1 cellular context compared by ENCODE assay signal in the genomic region with DNA sequence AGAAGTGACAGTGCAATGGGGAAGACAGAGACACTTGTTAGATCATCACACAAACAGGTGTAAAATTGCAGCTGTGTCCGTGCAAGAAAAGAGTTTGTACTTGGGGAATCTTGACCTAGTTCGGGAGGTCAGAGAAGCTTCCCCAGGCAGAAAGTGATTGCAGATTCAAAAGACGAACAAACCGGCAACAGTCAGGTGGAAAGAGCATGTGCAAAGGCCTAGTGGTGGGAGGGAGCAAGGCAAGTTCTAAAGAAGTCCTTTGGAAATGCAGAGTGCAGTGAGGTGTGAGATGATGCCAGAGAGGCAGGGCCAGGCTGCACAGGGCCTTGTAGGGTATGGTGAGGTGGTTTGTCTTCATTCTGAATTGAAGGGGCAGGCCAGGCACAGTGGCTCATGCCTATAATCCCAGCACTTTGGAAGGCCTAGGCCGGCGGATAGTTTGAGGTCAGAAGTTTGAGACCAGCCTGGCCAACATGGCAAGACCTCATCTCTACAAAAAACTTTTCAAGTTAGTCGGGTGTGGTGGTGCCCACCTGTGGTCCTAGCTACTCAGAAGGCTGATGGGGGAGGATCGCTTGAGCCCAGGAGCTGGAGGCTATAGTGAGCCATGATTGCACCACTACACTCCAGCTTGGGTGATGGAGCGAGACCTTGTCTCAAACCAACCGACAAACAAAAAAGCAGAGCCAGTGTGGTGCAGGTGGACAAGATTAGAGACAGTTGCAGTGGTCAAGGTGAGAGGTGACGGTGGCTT.
TF ChIP-seq lines count a peak whose summit lies in the region.

No MANE protein-coding gene starts in this region.

TF ChIP-seq in GM23338, 12 proteins besides CTCF, POLR2A, EP300 and RAD21 (continued from another document):
- TF ChIP-seq, protein P1, sequence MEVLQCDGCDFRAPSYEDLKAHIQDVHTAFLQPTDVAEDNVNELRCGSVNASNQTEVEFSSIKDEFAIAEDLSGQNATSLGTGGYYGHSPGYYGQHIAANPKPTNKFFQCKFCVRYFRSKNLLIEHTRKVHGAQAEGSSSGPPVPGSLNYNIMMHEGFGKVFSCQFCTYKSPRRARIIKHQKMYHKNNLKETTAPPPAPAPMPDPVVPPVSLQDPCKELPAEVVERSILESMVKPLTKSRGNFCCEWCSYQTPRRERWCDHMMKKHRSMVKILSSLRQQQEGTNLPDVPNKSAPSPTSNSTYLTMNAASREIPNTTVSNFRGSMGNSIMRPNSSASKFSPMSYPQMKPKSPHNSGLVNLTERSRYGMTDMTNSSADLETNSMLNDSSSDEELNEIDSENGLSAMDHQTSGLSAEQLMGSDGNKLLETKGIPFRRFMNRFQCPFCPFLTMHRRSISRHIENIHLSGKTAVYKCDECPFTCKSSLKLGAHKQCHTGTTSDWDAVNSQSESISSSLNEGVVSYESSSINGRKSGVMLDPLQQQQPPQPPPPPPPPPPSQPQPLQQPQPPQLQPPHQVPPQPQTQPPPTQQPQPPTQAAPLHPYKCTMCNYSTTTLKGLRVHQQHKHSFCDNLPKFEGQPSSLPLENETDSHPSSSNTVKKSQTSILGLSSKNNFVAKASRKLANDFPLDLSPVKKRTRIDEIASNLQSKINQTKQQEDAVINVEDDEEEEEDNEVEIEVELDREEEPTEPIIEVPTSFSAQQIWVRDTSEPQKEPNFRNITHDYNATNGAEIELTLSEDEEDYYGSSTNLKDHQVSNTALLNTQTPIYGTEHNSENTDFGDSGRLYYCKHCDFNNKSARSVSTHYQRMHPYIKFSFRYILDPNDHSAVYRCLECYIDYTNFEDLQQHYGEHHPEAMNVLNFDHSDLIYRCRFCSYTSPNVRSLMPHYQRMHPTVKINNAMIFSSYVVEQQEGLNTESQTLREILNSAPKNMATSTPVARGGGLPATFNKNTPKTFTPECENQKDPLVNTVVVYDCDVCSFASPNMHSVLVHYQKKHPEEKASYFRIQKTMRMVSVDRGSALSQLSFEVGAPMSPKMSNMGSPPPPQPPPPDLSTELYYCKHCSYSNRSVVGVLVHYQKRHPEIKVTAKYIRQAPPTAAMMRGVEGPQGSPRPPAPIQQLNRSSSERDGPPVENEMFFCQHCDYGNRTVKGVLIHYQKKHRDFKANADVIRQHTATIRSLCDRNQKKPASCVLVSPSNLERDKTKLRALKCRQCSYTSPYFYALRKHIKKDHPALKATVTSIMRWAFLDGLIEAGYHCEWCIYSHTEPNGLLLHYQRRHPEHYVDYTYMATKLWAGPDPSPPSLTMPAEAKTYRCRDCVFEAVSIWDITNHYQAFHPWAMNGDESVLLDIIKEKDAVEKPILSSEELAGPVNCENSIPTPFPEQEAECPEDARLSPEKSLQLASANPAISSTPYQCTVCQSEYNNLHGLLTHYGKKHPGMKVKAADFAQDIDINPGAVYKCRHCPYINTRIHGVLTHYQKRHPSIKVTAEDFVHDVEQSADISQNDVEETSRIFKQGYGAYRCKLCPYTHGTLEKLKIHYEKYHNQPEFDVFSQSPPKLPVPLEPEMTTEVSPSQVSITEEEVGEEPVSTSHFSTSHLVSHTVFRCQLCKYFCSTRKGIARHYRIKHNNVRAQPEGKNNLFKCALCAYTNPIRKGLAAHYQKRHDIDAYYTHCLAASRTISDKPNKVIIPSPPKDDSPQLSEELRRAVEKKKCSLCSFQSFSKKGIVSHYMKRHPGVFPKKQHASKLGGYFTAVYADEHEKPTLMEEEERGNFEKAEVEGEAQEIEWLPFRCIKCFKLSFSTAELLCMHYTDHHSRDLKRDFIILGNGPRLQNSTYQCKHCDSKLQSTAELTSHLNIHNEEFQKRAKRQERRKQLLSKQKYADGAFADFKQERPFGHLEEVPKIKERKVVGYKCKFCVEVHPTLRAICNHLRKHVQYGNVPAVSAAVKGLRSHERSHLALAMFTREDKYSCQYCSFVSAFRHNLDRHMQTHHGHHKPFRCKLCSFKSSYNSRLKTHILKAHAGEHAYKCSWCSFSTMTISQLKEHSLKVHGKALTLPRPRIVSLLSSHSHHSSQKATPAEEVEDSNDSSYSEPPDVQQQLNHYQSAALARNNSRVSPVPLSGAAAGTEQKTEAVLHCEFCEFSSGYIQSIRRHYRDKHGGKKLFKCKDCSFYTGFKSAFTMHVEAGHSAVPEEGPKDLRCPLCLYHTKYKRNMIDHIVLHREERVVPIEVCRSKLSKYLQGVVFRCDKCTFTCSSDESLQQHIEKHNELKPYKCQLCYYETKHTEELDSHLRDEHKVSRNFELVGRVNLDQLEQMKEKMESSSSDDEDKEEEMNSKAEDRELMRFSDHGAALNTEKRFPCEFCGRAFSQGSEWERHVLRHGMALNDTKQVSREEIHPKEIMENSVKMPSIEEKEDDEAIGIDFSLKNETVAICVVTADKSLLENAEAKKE (CRISPR knock-in tag; IDR thresholded peaks at IDR 0.05), result no peak
- TF ChIP-seq STAT1 (IDR thresholded peaks at IDR 0.05; ENCODE audit: unreplicated experiment), result no peak
- TF ChIP-seq CREB1 (CRISPR knock-in tag; IDR thresholded peaks at IDR 0.05; ENCODE audit: low read depth), result no peak
- no peak for TF ChIP-seq ZNF114 (CRISPR knock-in tag; IDR thresholded peaks at IDR 0.05)
- no peak for TF ChIP-seq NANOG (IDR thresholded peaks at IDR 0.05; ENCODE audit: borderline replicate concordance)
- no peak for TF ChIP-seq POLR2AphosphoS5 (IDR thresholded peaks at IDR 0.05; ENCODE audit: low read depth)
- no peak for TF ChIP-seq REST (IDR thresholded peaks at IDR 0.05; ENCODE audit: unreplicated experiment)
